In genomic region chr10:112565434-112566053, GRCh38 we compare ENCODE assay signal across 8 cellular contexts.
DNase-seq lines count a peak whose midpoint lies in the region; ATAC-seq and TF ChIP-seq lines count a peak whose summit lies in the region.

No MANE protein-coding gene starts in this region.

- ATAC-seq in omental fat pad (ENCODE audit: low FRiP score): no peak
- ATAC-seq in HG02885 (IDR thresholded peaks at IDR 0.05; ENCODE audit: poor library complexity, unreplicated experiment): no peak

- H3K9me3 ChIP-seq in AG04450 (ENCODE audit: control insufficient read depth, insufficient read depth, low read length): no peaks in the 10 kb centered on the region

- DNase-seq in AG04450 (ENCODE audit: low read depth, low spot score) (peak; percentile 32), GM12864 (ENCODE audit: low read depth) (no peak), NCI-H128 (lab: John Stamatoyannopoulos, UW; ENCODE audit: unreplicated experiment) (peak; percentile 41), SKM-1 treated with dmso at 0.1 percent for 144 hours (lab: John Stamatoyannopoulos, UW; ENCODE audit: unreplicated experiment) (peak; percentile 64), fibroblast of peridontal ligament (ENCODE audit: extremely low read depth) (peak; percentile 89), omental fat pad (ENCODE audit: low spot score) (no peak)
- DNase-seq in activated effector memory CD4-positive, alpha-beta T cell treated with Interleukin-2 at 50 U/mL for 16 hours: no peak

- H3K4me3 ChIP-seq in AG04450 (ENCODE audit: low read depth, low read length) (no peak overlapping the region), GM12864 (ENCODE audit: low read depth, low read length) (no peak overlapping the region)

- H3K27me3 ChIP-seq in AG04450 (ENCODE audit: control insufficient read depth, insufficient read depth, low read length): no peaks in the 10 kb centered on the region

- CTCF ChIA-PET in AG04450 (lab: Charles Lee): interaction anchor here (0.6 to 3.2 kb wide), 29 partner anchors 8 to 880 kb away, joined by 3 to 15 read pairs (median 3); no protein-coding TSS in a partner anchor

- TF ChIP-seq CTCF in AG04450 (IDR thresholded peaks at IDR 0.05; ENCODE audit: low read depth, low read length) (peak; percentile 82), GM12864 (IDR thresholded peaks at IDR 0.05; ENCODE audit: low read depth, low read length, missing control alignments) (peak; percentile 48), omental fat pad (IDR thresholded peaks at IDR 0.05) (peak in 2 of 3 donors; percentile 17 to 58)

- H3K27ac ChIP-seq in AG04450 (ENCODE audit: low read depth, low read length): no peak overlapping the region

- POLR2A ChIA-PET in AG04450 (lab: Yijun Ruan, JAX): no interaction called here

Comparison
In these comparisons a context has a peak if more than half of its experiments do, and no peak if none do; other contexts are left out.
1. DNase-seq: peak in AG04450 (single experiment), NCI-H128 (single experiment), SKM-1 treated with dmso at 0.1 percent for 144 hours (single experiment) and fibroblast of peridontal ligament (single experiment); none in GM12864 (single experiment), omental fat pad (single experiment) and activated effector memory CD4-positive, alpha-beta T cell treated with Interleukin-2 at 50 U/mL for 16 hours (single experiment).
2. Peak in every context shown above with its lines, with median percentiles within 50 percentile points of each other: CTCF ChIP-seq.